In the genomic region with DNA sequence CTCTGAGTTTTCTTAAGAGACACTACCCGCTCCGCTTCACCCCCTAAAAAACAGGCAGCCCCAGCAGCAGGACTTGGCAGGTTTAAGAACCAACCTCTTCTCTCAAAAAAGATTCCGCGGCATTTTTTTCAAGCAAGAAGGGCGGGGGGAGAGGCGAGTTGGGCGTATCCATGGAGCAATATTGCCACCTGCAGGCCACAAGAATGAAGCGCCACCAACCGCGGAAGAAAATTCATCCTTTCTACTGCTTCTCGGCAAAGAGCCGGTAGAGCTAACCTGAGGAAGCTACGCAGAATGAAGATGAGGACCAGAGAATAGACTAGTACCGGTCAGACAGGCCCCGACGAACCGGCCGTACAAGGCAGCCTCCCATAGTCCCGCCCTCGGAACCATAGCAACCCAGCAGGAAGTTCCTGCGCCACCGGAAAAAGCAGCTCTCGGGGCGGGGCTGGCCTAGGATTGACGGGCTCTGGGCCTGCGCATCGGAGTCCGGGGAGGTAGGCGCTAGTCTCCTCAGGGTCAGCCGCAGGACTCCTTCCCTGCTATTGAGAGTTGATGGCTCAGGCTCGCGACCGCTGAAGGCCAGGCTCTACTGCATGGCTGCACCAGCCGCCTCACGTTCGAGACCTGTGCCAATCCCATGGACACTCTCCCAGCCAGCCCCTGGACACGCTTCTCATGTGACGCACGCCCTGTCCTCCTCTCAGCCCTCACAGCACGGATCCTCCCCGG, we compare ENCODE assay signal across 8 cellular contexts.
DNase-seq lines count a peak whose midpoint lies in the region; ATAC-seq, FAIRE-seq and TF ChIP-seq lines count a peak whose summit lies in the region.

No MANE protein-coding gene starts in this region.

- peak overlapping the region; percentile 64 to 73 (median 65); a peak in 5 of 6 replicates for H3K4me3 ChIP-seq in HepG2 (replicated peaks in 1 of 3; ENCODE audit: insufficient read depth in 1 of 3, low read depth in 2 of 3, low read length in 3 of 3)

- ATAC-seq in GM19351 (IDR thresholded peaks at IDR 0.05; ENCODE audit: unreplicated experiment) (peak; percentile 99), HG03520 (IDR thresholded peaks at IDR 0.05; ENCODE audit: unreplicated experiment) (peak; percentile 99), HepG2 (peak; percentile 99)

- in situ Hi-C loops in HepG2 (cut with HindIII; ENCODE audit: extremely low pct_ligation_motif_present, low pct_unique_long_range_greater_than_20kb): no loop called here

- no peaks in the 10 kb centered on the region for H3K9me3 ChIP-seq in HepG2 (ENCODE audit: low read length)

- peak overlapping the region; percentile 72 for H3K4me2 ChIP-seq in HepG2 (ENCODE audit: low read depth, low read length)

- BruUV-seq in HepG2 (replicated peaks; lab: Mats Ljungman, UMichigan): no TSS peak

- intact Hi-C loops in HepG2 (cut with micrococcal nuclease; ENCODE audit: unreplicated experiment): no loop called here

- peak overlapping the region; percentile 52; the same call in 1 of the 2 replicates for H3K9ac ChIP-seq in HepG2 (ENCODE audit: insufficient read depth, low read depth, low read length)

- H3K27ac ChIP-seq in HepG2 (ENCODE audit: extremely low read length, insufficient read depth, low read length): peak overlapping the region; percentile 35

- H3K79me2 ChIP-seq in HepG2 (ENCODE audit: insufficient read depth, low read length): no peaks in the 10 kb centered on the region

- peak in 1 of 2 experiments; percentile 41; a peak in 1 of 4 replicates for TF ChIP-seq POLR2A in HepG2 (IDR thresholded peaks at IDR 0.05; ENCODE audit: insufficient read depth in 1 of 2, low read depth in 2 of 2, low read length in 2 of 2)

- no peak overlapping the region for H2AFZ ChIP-seq in HepG2 (ENCODE audit: low read length)

- DNase-seq in CD1c-positive myeloid dendritic cell (ENCODE audit: extremely low spot score) (peak; percentile 86), NCI-H526 (lab: John Stamatoyannopoulos, UW) (peak; percentile 75 to 91), dedifferentiated amniotic fluid mesenchymal stem cell (ENCODE audit: extremely low spot score) (peak; percentile 88), HepG2 (ENCODE audit: low spot score) (peak; percentile 63)
- DNase-seq in activated CD4-positive, alpha-beta T cell treated with anti-CD3 and anti-CD28 coated beads, Interleukin-2, amount 50 U/mL, for 1 hour: peak; percentile 84
- peak; percentile 72 to 90 for DNase-seq in stimulated activated CD4-positive, alpha-beta T cell treated with anti-CD3 and anti-CD28 coated beads, Interleukin-2, amount 100 ng/mL, for 48 hours

- CTCF ChIA-PET in HepG2 (lab: Yijun Ruan, JAX; ENCODE audit: low intra/inter-chr PET ratio, low total read pairs): no interaction called here

- no peaks in the 10 kb centered on the region for H3K27me3 ChIP-seq in HepG2 (ENCODE audit: control insufficient read depth in 1 of 2, insufficient read depth in 2 of 2, low read length in 2 of 2)

- no peaks in the 10 kb centered on the region for H3K36me3 ChIP-seq in HepG2 (replicated peaks in 1 of 2; ENCODE audit: control insufficient read depth in 1 of 2, insufficient read depth in 2 of 2, low read length in 2 of 2)

- TF ChIP-seq RAD21 in HepG2 (CRISPR knock-in tag; IDR thresholded peaks at IDR 0.05): peak; percentile 82

- H4K20me1 ChIP-seq in HepG2 (ENCODE audit: insufficient read depth, low read length): no peaks in the 10 kb centered on the region

- POLR2A ChIA-PET in HepG2 (lab: Yijun Ruan, JAX): interaction anchor here (0.6 kb wide), 1 partner anchor 821 kb away, joined by 3 read pairs; the partner anchor contains the start of gene TSPYL2

- TF ChIP-seq EP300 in HepG2 (IDR thresholded peaks at IDR 0.05; ENCODE audit: low read depth in 2 of 2, low read length in 2 of 2) (no peak), HepG2 (CRISPR knock-in tag; IDR thresholded peaks at IDR 0.05; ENCODE audit: borderline replicate concordance) (no peak)

- WGBS in HepG2 (ENCODE audit: low lambda C conversion rate): 49% methylated on average over 14 of the region's 41 CpGs

- peak; percentile 85 for FAIRE-seq in HepG2 (lab: Jason Lieb, UNC)

- peak; percentile 84 for TF ChIP-seq CTCF in HepG2 (CRISPR knock-in tag; IDR thresholded peaks at IDR 0.05)

- peaks cover 8% of the 10 kb centered on the region for H3K4me1 ChIP-seq in HepG2 (ENCODE audit: insufficient read depth, low read length)

TF ChIP-seq in HepG2, 621 proteins besides CTCF, POLR2A, EP300 and RAD21 (continues in another document):
- TF ChIP-seq, protein P1, sequence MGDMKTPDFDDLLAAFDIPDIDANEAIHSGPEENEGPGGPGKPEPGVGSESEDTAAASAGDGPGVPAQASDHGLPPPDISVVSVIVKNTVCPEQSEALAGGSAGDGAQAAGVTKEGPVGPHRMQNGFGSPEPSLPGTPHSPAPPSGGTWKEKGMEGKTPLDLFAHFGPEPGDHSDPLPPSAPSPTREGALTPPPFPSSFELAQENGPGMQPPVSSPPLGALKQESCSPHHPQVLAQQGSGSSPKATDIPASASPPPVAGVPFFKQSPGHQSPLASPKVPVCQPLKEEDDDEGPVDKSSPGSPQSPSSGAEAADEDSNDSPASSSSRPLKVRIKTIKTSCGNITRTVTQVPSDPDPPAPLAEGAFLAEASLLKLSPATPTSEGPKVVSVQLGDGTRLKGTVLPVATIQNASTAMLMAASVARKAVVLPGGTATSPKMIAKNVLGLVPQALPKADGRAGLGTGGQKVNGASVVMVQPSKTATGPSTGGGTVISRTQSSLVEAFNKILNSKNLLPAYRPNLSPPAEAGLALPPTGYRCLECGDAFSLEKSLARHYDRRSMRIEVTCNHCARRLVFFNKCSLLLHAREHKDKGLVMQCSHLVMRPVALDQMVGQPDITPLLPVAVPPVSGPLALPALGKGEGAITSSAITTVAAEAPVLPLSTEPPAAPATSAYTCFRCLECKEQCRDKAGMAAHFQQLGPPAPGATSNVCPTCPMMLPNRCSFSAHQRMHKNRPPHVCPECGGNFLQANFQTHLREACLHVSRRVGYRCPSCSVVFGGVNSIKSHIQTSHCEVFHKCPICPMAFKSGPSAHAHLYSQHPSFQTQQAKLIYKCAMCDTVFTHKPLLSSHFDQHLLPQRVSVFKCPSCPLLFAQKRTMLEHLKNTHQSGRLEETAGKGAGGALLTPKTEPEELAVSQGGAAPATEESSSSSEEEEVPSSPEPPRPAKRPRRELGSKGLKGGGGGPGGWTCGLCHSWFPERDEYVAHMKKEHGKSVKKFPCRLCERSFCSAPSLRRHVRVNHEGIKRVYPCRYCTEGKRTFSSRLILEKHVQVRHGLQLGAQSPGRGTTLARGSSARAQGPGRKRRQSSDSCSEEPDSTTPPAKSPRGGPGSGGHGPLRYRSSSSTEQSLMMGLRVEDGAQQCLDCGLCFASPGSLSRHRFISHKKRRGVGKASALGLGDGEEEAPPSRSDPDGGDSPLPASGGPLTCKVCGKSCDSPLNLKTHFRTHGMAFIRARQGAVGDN (CRISPR knock-in tag; IDR thresholded peaks at IDR 0.05): peak; percentile 51
- no peak for TF ChIP-seq ZBTB25 (CRISPR knock-in tag; IDR thresholded peaks at IDR 0.05)
- peak; percentile 31; the same call in 1 of the 2 replicates for TF ChIP-seq SP5 (CRISPR knock-in tag; IDR thresholded peaks at IDR 0.05; ENCODE audit: borderline replicate concordance, low read depth)
- TF ChIP-seq CREM (IDR thresholded peaks at IDR 0.05): 0 out of 2 replicates have a peak, but pooled peaks have one; percentile 16
- no peak for TF ChIP-seq CREM (CRISPR knock-in tag; IDR thresholded peaks at IDR 0.05)
- TF ChIP-seq ZNF577 (CRISPR knock-in tag; IDR thresholded peaks at IDR 0.05; ENCODE audit: borderline replicate concordance, low read depth): no peak
- TF ChIP-seq RXRA (CRISPR knock-in tag; IDR thresholded peaks at IDR 0.05): 0 out of 2 replicates have a peak, but pooled peaks have one; percentile 15
- peak; percentile 78 for TF ChIP-seq GABPA (IDR thresholded peaks at IDR 0.05; ENCODE audit: low read depth, low read length)
- TF ChIP-seq GABPA (CRISPR knock-in tag; IDR thresholded peaks at IDR 0.05; ENCODE audit: low read depth): peak; percentile 92
- TF ChIP-seq ARID4A (CRISPR knock-in tag; IDR thresholded peaks at IDR 0.05; ENCODE audit: borderline replicate concordance): peak; percentile 17; the same call in 1 of the 2 replicates
- peak; percentile 71 for TF ChIP-seq RFX3 (CRISPR knock-in tag; IDR thresholded peaks at IDR 0.05)

Comparison
In these comparisons a context has a peak if more than half of its experiments do, and no peak if none do; other contexts are left out.
1. Peak in every context shown above with its lines: DNase-seq, ATAC-seq, H3K4me3 ChIP-seq and H3K27ac ChIP-seq.